Comparison of ENCODE assay signal across 12 cellular contexts in genomic region chr17:8072339-8072726, GRCh38. TPM values are rescaled to one million over a fixed set of nuclear protein-coding genes. Genes with fewer than 3 reads are reported as not detected.
DNase-seq lines count a peak whose midpoint lies in the region; ATAC-seq, FAIRE-seq and TF ChIP-seq lines count a peak whose summit lies in the region.
"Had no signal": no experiment of that assay in that cellular context is flagged by ENCODE, and none has a peak within 500 bp of the region (broad histone marks: within the 10 kb centered on the region; RNA-seq: fewer than 3 reads in every experiment).

No MANE protein-coding gene starts in this region.

- H3K36me3 ChIP-seq in kidney (ENCODE audit: control insufficient read depth in 1 of 2, insufficient read depth in 2 of 2, low read length in 2 of 2) = no peaks in the 10 kb centered on the region

- peak overlapping the region; percentile 65 for H3K27ac Mint-ChIP-seq in activated T-cell treated with anti-CD3 and anti-CD28 coated beads, Interleukin-2, amount 50 U/mL, for 24 hours
- no peak overlapping the region for H3K27ac Mint-ChIP-seq in activated T-helper 17 cell treated with anti-CD3 and anti-CD28 coated beads, Interleukin-2, amount 50 U/mL, for 72 hours
- peak overlapping the region; percentile 33 for H3K27ac Mint-ChIP-seq in stimulated activated naive B cell treated with anti-CD40 and anti-IgM and Interleukin-4, amounts not matched to agents 10 μg/mL and 1 μg/mL and 100 μg/mL, for 72 hours

- H3K4me3 ChIP-seq in kidney (ENCODE audit: low read length in 2 of 2) = no peak overlapping the region

- intact Hi-C loops in kidney (cut with DNase I) = no loop called here

- DNase-seq in activated T-cell treated with anti-CD3 and anti-CD28 coated beads, Interleukin-2, amount 50 U/mL, for 24 hours = no peak
- DNase-seq in activated T-cell treated with anti-CD3 and anti-CD28 coated beads for 4 hours = no peak
- DNase-seq in kidney = peak; percentile 76
- DNase-seq in stimulated activated naive B cell treated with anti-CD40 and anti-IgM and Interleukin-4, amounts not matched to agents 10 μg/mL and 1 μg/mL and 100 μg/mL, for 72 hours = no peak
- no peak for DNase-seq in CD1c-positive myeloid dendritic cell (ENCODE audit: extremely low spot score)
- DNase-seq in NCI-H526 treated with DMSO at 0.1 percent for 48 hours (lab: John Stamatoyannopoulos, UW) = no peak
- DNase-seq: cortex of kidney, NCI-H187 had no signal

- H3K9ac ChIP-seq in kidney (ENCODE audit: low read length in 2 of 2) = no peak overlapping the region

- no peak for TF ChIP-seq CTCF in kidney (IDR thresholded peaks at IDR 0.05; ENCODE audit: borderline replicate concordance, extremely low read depth, insufficient read depth)

- no peaks in the 10 kb centered on the region for H3K36me3 Mint-ChIP-seq in activated T-cell treated with anti-CD3 and anti-CD28 coated beads, Interleukin-2, amount 50 U/mL, for 24 hours (ENCODE audit: low read depth)
- no peaks in the 10 kb centered on the region for H3K36me3 Mint-ChIP-seq in activated T-helper 17 cell treated with anti-CD3 and anti-CD28 coated beads, Interleukin-2, amount 50 U/mL, for 72 hours (ENCODE audit: low read depth)
- H3K36me3 Mint-ChIP-seq in stimulated activated naive B cell treated with anti-CD40 and anti-IgM and Interleukin-4, amounts not matched to agents 10 μg/mL and 1 μg/mL and 100 μg/mL, for 72 hours = no peaks in the 10 kb centered on the region

- H3K27ac ChIP-seq in kidney (ENCODE audit: low read depth in 2 of 2, low read length in 2 of 2) = no peak overlapping the region

- peaks cover 0 to 15% of the 10 kb centered on the region in 2 donors for H3K4me1 ChIP-seq in kidney (ENCODE audit: control insufficient read depth in 1 of 2, insufficient read depth in 1 of 2, low read depth in 1 of 2, low read length in 2 of 2)

- H3K27me3 Mint-ChIP-seq in activated T-cell treated with anti-CD3 and anti-CD28 coated beads, Interleukin-2, amount 50 U/mL, for 24 hours = peaks cover 47% of the 10 kb centered on the region
- peaks cover 27% of the 10 kb centered on the region for H3K27me3 Mint-ChIP-seq in activated T-helper 17 cell treated with anti-CD3 and anti-CD28 coated beads, Interleukin-2, amount 50 U/mL, for 72 hours
- H3K27me3 Mint-ChIP-seq in stimulated activated naive B cell treated with anti-CD40 and anti-IgM and Interleukin-4, amounts not matched to agents 10 μg/mL and 1 μg/mL and 100 μg/mL, for 72 hours = peaks cover 52 to 69% of the 10 kb centered on the region in 2 donors

- ATAC-seq in activated T-helper 17 cell treated with anti-CD3 and anti-CD28 coated beads, Interleukin-2, amount 50 U/mL, for 72 hours (replicated peaks) = no peak
- ATAC-seq in stimulated activated naive B cell treated with anti-CD40 and anti-IgM and Interleukin-4, amounts not matched to agents 10 μg/mL and 1 μg/mL and 100 μg/mL, for 72 hours (replicated peaks) = no peak
- no peak for ATAC-seq in HG03521 (IDR thresholded peaks at IDR 0.05; ENCODE audit: unreplicated experiment)

- no peaks in the 10 kb centered on the region for H3K9me3 ChIP-seq in kidney (ENCODE audit: control insufficient read depth in 1 of 2, low read length in 2 of 2)

- H3K4me1 Mint-ChIP-seq in activated T-cell treated with anti-CD3 and anti-CD28 coated beads, Interleukin-2, amount 50 U/mL, for 24 hours (ENCODE audit: low read depth) = peaks cover 18% of the 10 kb centered on the region
- H3K4me1 Mint-ChIP-seq in activated T-helper 17 cell treated with anti-CD3 and anti-CD28 coated beads, Interleukin-2, amount 50 U/mL, for 72 hours = peaks cover 20% of the 10 kb centered on the region
- H3K4me1 Mint-ChIP-seq in stimulated activated naive B cell treated with anti-CD40 and anti-IgM and Interleukin-4, amounts not matched to agents 10 μg/mL and 1 μg/mL and 100 μg/mL, for 72 hours = peaks cover 29 to 46% of the 10 kb centered on the region in 2 donors

- no peaks in the 10 kb centered on the region for H3K9me3 Mint-ChIP-seq in activated T-cell treated with anti-CD3 and anti-CD28 coated beads, Interleukin-2, amount 50 U/mL, for 24 hours
- no peaks in the 10 kb centered on the region for H3K9me3 Mint-ChIP-seq in activated T-helper 17 cell treated with anti-CD3 and anti-CD28 coated beads, Interleukin-2, amount 50 U/mL, for 72 hours
- H3K9me3 Mint-ChIP-seq in stimulated activated naive B cell treated with anti-CD40 and anti-IgM and Interleukin-4, amounts not matched to agents 10 μg/mL and 1 μg/mL and 100 μg/mL, for 72 hours = no peaks in the 10 kb centered on the region

- FAIRE-seq in kidney (lab: Jason Lieb, UNC) = no peak
- FAIRE-seq: G401.6, HTR-8/SVneo had no signal

- peak overlapping the region; percentile 54 for H3K4me3 Mint-ChIP-seq in activated T-cell treated with anti-CD3 and anti-CD28 coated beads, Interleukin-2, amount 50 U/mL, for 24 hours
- peak overlapping the region; percentile 86 for H3K4me3 Mint-ChIP-seq in activated T-helper 17 cell treated with anti-CD3 and anti-CD28 coated beads, Interleukin-2, amount 50 U/mL, for 72 hours
- peak overlapping the region; percentile 70 to 78 for H3K4me3 Mint-ChIP-seq in stimulated activated naive B cell treated with anti-CD40 and anti-IgM and Interleukin-4, amounts not matched to agents 10 μg/mL and 1 μg/mL and 100 μg/mL, for 72 hours

RNA-seq across cellular contexts. Expression of gene ALOX12B, which starts 15.2 kb away (rescaled TPM):
- total RNA-seq in activated T-helper 17 cell treated with anti-CD3 and anti-CD28 coated beads, Interleukin-2, amount 50 U/mL, for 72 hours = 1 to 10 TPM; 1.1 to 6.2 TPM
- not detected for total RNA-seq in kidney
- not detected for polyA plus RNA-seq in kidney (ENCODE audit: insufficient read depth, low read depth, low replicate concordance)

RNA-seq across cellular contexts. Expression of gene ALOX15B, which starts 33.5 kb away (rescaled TPM):
- under 1 TPM in 1 of 2 donors, not detected in 1; 0.61 TPM for total RNA-seq in activated T-helper 17 cell treated with anti-CD3 and anti-CD28 coated beads, Interleukin-2, amount 50 U/mL, for 72 hours
- 8.0 TPM for total RNA-seq in kidney
- 0.15 TPM for polyA plus RNA-seq in kidney (ENCODE audit: insufficient read depth, low read depth, low replicate concordance)

RNA-seq across cellular contexts. Expression of gene ALOXE3, which starts 46.0 kb away (rescaled TPM):
- total RNA-seq in activated T-helper 17 cell treated with anti-CD3 and anti-CD28 coated beads, Interleukin-2, amount 50 U/mL, for 72 hours = 1 to 10 TPM in 1 of 2 donors, under 1 TPM in 1; 0.13 to 1.3 TPM
- total RNA-seq in kidney = not detected
- not detected for polyA plus RNA-seq in kidney (ENCODE audit: insufficient read depth, low read depth, low replicate concordance)

RNA-seq across cellular contexts. Expression of gene HES7, which starts 51.6 kb away (rescaled TPM):
- total RNA-seq in activated T-helper 17 cell treated with anti-CD3 and anti-CD28 coated beads, Interleukin-2, amount 50 U/mL, for 72 hours = 10 to 100 TPM in 1 of 2 donors, 1 to 10 TPM in 1; 2.9 to 10.0 TPM
- 0.25 TPM for total RNA-seq in kidney
- not detected for polyA plus RNA-seq in kidney (ENCODE audit: insufficient read depth, low read depth, low replicate concordance)
